ENCODE assay signal across 20 cellular contexts in genomic region chr17:28975031-28975430, GRCh38. TPM values are rescaled to one million over a fixed set of nuclear protein-coding genes. Genes with fewer than 3 reads are reported as not detected.
DNase-seq lines count a peak whose midpoint lies in the region; ATAC-seq, FAIRE-seq and TF ChIP-seq lines count a peak whose summit lies in the region.
"Had no signal": no experiment of that assay in that cellular context is flagged by ENCODE, and none has a peak within 500 bp of the region (broad histone marks: within the 10 kb centered on the region; RNA-seq: fewer than 3 reads in every experiment).

No MANE protein-coding gene starts in this region.

- no peak overlapping the region for H3K4me3 Mint-ChIP-seq in T-helper 17 cell
- H3K4me3 Mint-ChIP-seq: CD4-positive, alpha-beta memory T cell had no signal

- no peaks in the 10 kb centered on the region for H3K36me3 Mint-ChIP-seq in T-helper 17 cell (ENCODE audit: low read depth)
- H3K36me3 Mint-ChIP-seq: CD4-positive, alpha-beta memory T cell had no signal

- TF ChIP-seq CTCF in right atrium auricular region (IDR thresholded peaks at IDR 0.05), result no peak

- H3K27me3 ChIP-seq in right atrium auricular region (no peaks in the 10 kb centered on the region), small intestine (ENCODE audit: control insufficient read depth in 2 of 2, insufficient read depth in 2 of 2, low read length in 2 of 2) (no peaks in the 10 kb centered on the region)

- DNase-seq in Right ventricle myocardium inferior (ENCODE audit: missing footprints) (no peak), left cardiac atrium (no peak), T-helper 17 cell (no peak), right atrium auricular region (ENCODE audit: low spot score) (no peak), small intestine (peak; percentile 64), AG08396 (ENCODE audit: low spot score) (no peak), hypothalamus (lab: John Stamatoyannopoulos, UW) (no peak)
- DNase-seq: 8988T, COR-L47, DMS153, DMS79 treated with DMSO at 0.1 percent for 48 hours, EL had no signal

- peaks cover 19% of the 10 kb centered on the region for H3K27me3 Mint-ChIP-seq in T-helper 17 cell

- intact Hi-C loops in Right ventricle myocardium inferior (cut with DNase I) (no loop called here), left cardiac atrium (cut with DNase I) (no loop called here)

- peaks cover 0 to 24% of the 10 kb centered on the region in 2 donors for H3K4me1 ChIP-seq in right atrium auricular region
- peaks cover 0 to 5% of the 10 kb centered on the region in 2 donors for H3K4me1 ChIP-seq in small intestine (ENCODE audit: control insufficient read depth in 2 of 2, insufficient read depth in 1 of 2, low read depth in 1 of 2, low read length in 1 of 2)
- H3K4me1 ChIP-seq: HAP-1 had no signal

- H3K9me3 ChIP-seq in T-helper 17 cell (ENCODE audit: control insufficient read depth, low read length, poor library complexity, severe bottlenecking) (no peaks in the 10 kb centered on the region), right atrium auricular region (no peaks in the 10 kb centered on the region), small intestine (ENCODE audit: control insufficient read depth, low read depth) (no peaks in the 10 kb centered on the region)
- H3K9me3 ChIP-seq: HAP-1 had no signal

- peak; percentile 18 for ATAC-seq in Right ventricle myocardium inferior
- no peak for ATAC-seq in left cardiac atrium
- no peak for ATAC-seq in T-helper 17 cell
- no peak for ATAC-seq in activated CD4-positive, CD25-positive, alpha-beta regulatory T cell treated with anti-CD3 and anti-CD28 coated beads, Interleukin-2, amount 50 U/mL, for 24 hours

- H3K36me3 ChIP-seq in right atrium auricular region, result no peaks in the 10 kb centered on the region
- no peaks in the 10 kb centered on the region for H3K36me3 ChIP-seq in small intestine (ENCODE audit: control insufficient read depth in 2 of 2, insufficient read depth in 2 of 2, low read length in 2 of 2)
- H3K36me3 ChIP-seq: HAP-1 had no signal

- H3K27ac ChIP-seq in right atrium auricular region (peak overlapping the region; percentile 29 to 58), small intestine (ENCODE audit: low read depth in 1 of 2, low read length in 1 of 2) (no peak overlapping the region)

- H3K4me3 ChIP-seq in right atrium auricular region, result no peak overlapping the region
- no peak overlapping the region for H3K4me3 ChIP-seq in small intestine (ENCODE audit: low read depth in 1 of 2, low read length in 2 of 2)
- H3K4me3 ChIP-seq: HAP-1 had no signal

- peaks cover 8% of the 10 kb centered on the region for H3K4me1 Mint-ChIP-seq in T-helper 17 cell

- 14 to 69% (median 42%) methylated on average over 2 of the region's 2 CpGs for WGBS in small intestine, 3 donors

- H3K27ac Mint-ChIP-seq in T-helper 17 cell, result peak overlapping the region; percentile 83

- FAIRE-seq in small intestine (lab: Jason Lieb, UNC), result no peak
- FAIRE-seq: D721Med, G401.6, GM12891, H1 had no signal

RNA-seq across cellular contexts. Expression of gene PHF12, which starts 23.7 kb away (rescaled TPM):
- total RNA-seq in Right ventricle myocardium inferior, result 18.3 TPM
- total RNA-seq in left cardiac atrium, result 10 to 100 TPM; 18.8 to 23.4 TPM
- total RNA-seq in T-helper 17 cell, result 100 to 1,000 TPM; 164 to 174 TPM
- 10 to 100 TPM; 19.6 to 35.7 TPM for total RNA-seq in right atrium auricular region
- 10 to 100 TPM in 2 of 3 donors, 1 to 10 TPM in 1; 6.5 to 15.2 (median 15.0) TPM for polyA plus RNA-seq in small intestine

RNA-seq across cellular contexts. Expression of gene SEZ6, which starts 30.8 kb away (rescaled TPM):
- not detected for total RNA-seq in Right ventricle myocardium inferior
- total RNA-seq in left cardiac atrium, result under 1 TPM; 0.12 to 0.31 TPM
- under 1 TPM; 0.35 to 0.47 TPM for total RNA-seq in T-helper 17 cell
- under 1 TPM in 1 of 2 donors, not detected in 1; 0.35 TPM for total RNA-seq in right atrium auricular region
- 1 to 10 TPM in 1 of 3 donors, not detected in 2; 1.1 TPM for polyA plus RNA-seq in small intestine
- total RNA-seq: CD4-positive, alpha-beta memory T cell; HT-29 had no signal

Comparison
In these comparisons a context has a peak if more than half of its experiments do, and no peak if none do; other contexts are left out.
1. H3K27ac ChIP-seq: peak in right atrium auricular region (2 of 2); none in small intestine (0 of 2).